ENCODE assay signal across 8 cellular contexts in the genomic region with DNA sequence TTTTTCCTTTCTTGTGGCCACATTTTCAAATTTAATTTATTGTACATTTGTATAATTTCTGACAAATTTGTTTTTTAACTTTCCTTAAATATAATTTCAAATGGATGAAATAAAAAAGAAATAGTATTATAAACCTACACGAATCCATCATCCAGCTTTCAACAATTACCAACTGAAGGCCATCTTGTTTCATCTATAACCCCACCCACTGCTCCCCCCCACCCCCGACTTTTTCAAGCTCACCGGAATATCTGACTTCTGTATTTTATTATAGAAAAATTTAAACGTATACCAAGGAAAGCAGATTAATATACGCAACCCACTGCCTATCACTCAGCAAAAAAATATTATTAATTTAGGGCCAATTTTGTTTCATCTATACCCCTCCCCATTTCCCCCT. TPM values are rescaled to one million over a fixed set of nuclear protein-coding genes. Genes with fewer than 3 reads are reported as not detected.
DNase-seq lines count a peak whose midpoint lies in the region; ATAC-seq and TF ChIP-seq lines count a peak whose summit lies in the region.

No MANE protein-coding gene starts in this region.

- peak overlapping the region; percentile 88 for H3K27ac Mint-ChIP-seq in T-helper 1 cell treated with Interleukin-12 subunit alpha and Interleukin-12 subunit beta and Interleukin-4 antibody, amounts not matched to agents 30 μg/mL and 1 μg/mL, for 36 hours
- peak overlapping the region; percentile 77 for H3K27ac Mint-ChIP-seq in stimulated activated naive B cell treated with anti-CD40 and anti-IgM and Interleukin-4, amounts not matched to agents 10 μg/mL and 1 μg/mL and 100 μg/mL, for 72 hours

- peaks cover 8% of the 10 kb centered on the region for H3K4me1 Mint-ChIP-seq in T-helper 1 cell treated with Interleukin-12 subunit alpha and Interleukin-12 subunit beta and Interleukin-4 antibody, amounts not matched to agents 30 μg/mL and 1 μg/mL, for 36 hours (ENCODE audit: low read depth)
- no peaks in the 10 kb centered on the region for H3K4me1 Mint-ChIP-seq in stimulated activated naive B cell treated with anti-CD40 and anti-IgM and Interleukin-4, amounts not matched to agents 10 μg/mL and 1 μg/mL and 100 μg/mL, for 72 hours

- no peaks in the 10 kb centered on the region for H3K9me3 Mint-ChIP-seq in T-helper 1 cell treated with Interleukin-12 subunit alpha and Interleukin-12 subunit beta and Interleukin-4 antibody, amounts not matched to agents 30 μg/mL and 1 μg/mL, for 36 hours
- no peaks in the 10 kb centered on the region for H3K9me3 Mint-ChIP-seq in stimulated activated naive B cell treated with anti-CD40 and anti-IgM and Interleukin-4, amounts not matched to agents 10 μg/mL and 1 μg/mL and 100 μg/mL, for 72 hours

- H3K36me3 ChIP-seq in RWPE2 (ENCODE audit: low read depth) = peaks cover 58% of the 10 kb centered on the region

- peaks cover 10% of the 10 kb centered on the region for H3K36me3 Mint-ChIP-seq in T-helper 1 cell treated with Interleukin-12 subunit alpha and Interleukin-12 subunit beta and Interleukin-4 antibody, amounts not matched to agents 30 μg/mL and 1 μg/mL, for 36 hours (ENCODE audit: low read depth)
- H3K36me3 Mint-ChIP-seq in stimulated activated naive B cell treated with anti-CD40 and anti-IgM and Interleukin-4, amounts not matched to agents 10 μg/mL and 1 μg/mL and 100 μg/mL, for 72 hours = peaks cover 4 to 5% of the 10 kb centered on the region in 2 donors

- H3K4me1 ChIP-seq in RWPE2 (ENCODE audit: insufficient read depth, poor library complexity, severe bottlenecking) = no peaks in the 10 kb centered on the region

- H3K27me3 Mint-ChIP-seq in T-helper 1 cell treated with Interleukin-12 subunit alpha and Interleukin-12 subunit beta and Interleukin-4 antibody, amounts not matched to agents 30 μg/mL and 1 μg/mL, for 36 hours (ENCODE audit: low read depth) = no peaks in the 10 kb centered on the region
- H3K27me3 Mint-ChIP-seq in stimulated activated naive B cell treated with anti-CD40 and anti-IgM and Interleukin-4, amounts not matched to agents 10 μg/mL and 1 μg/mL and 100 μg/mL, for 72 hours = peaks cover 0 to 4% of the 10 kb centered on the region in 2 donors

- peak overlapping the region; percentile 82 for H3K4me3 ChIP-seq in RWPE2 (ENCODE audit: severe bottlenecking)
- peak overlapping the region; percentile 69 for H3K4me3 ChIP-seq in fibroblast of the aortic adventitia (ENCODE audit: low read depth, low read length)

- H3K27ac ChIP-seq in RWPE2 (ENCODE audit: poor library complexity, severe bottlenecking) = peak overlapping the region; percentile 87

- DNase-seq in T-helper 1 cell (no peak), RWPE2 (ENCODE audit: low spot score) (no peak), fibroblast of the aortic adventitia (ENCODE audit: low read depth) (peak; percentile 24), retina (no peak)
- DNase-seq in stimulated activated naive B cell treated with anti-CD40 and anti-IgM and Interleukin-4, amounts not matched to agents 10 μg/mL and 1 μg/mL and 100 μg/mL, for 72 hours = no peak
- DNase-seq in stimulated activated naive CD4-positive, alpha-beta T cell (lab: John Stamatoyannopoulos, UW) = no peak

- TF ChIP-seq CTCF in RWPE2 (IDR thresholded peaks at IDR 0.05; ENCODE audit: poor library complexity, severe bottlenecking) = no peak
- no peak for TF ChIP-seq CTCF in fibroblast of the aortic adventitia (IDR thresholded peaks at IDR 0.05; ENCODE audit: insufficient read depth, low read length)

- no peak for ATAC-seq in RWPE2 (ENCODE audit: low read depth)
- ATAC-seq in stimulated activated naive B cell treated with anti-CD40 and anti-IgM and Interleukin-4, amounts not matched to agents 10 μg/mL and 1 μg/mL and 100 μg/mL, for 72 hours (replicated peaks) = no peak
- no peak for ATAC-seq in activated CD4-positive, CD25-positive, alpha-beta regulatory T cell treated with anti-CD3 and anti-CD28 coated beads, Interleukin-2, amount 50 U/mL, for 24 hours

- no peaks in the 10 kb centered on the region for H3K9me3 ChIP-seq in RWPE2 (ENCODE audit: severe bottlenecking)

- no peaks in the 10 kb centered on the region for H3K27me3 ChIP-seq in RWPE2 (ENCODE audit: insufficient read depth, poor library complexity, severe bottlenecking)

- H3K4me3 Mint-ChIP-seq in T-helper 1 cell treated with Interleukin-12 subunit alpha and Interleukin-12 subunit beta and Interleukin-4 antibody, amounts not matched to agents 30 μg/mL and 1 μg/mL, for 36 hours = peak overlapping the region; percentile 85
- H3K4me3 Mint-ChIP-seq in stimulated activated naive B cell treated with anti-CD40 and anti-IgM and Interleukin-4, amounts not matched to agents 10 μg/mL and 1 μg/mL and 100 μg/mL, for 72 hours = peak overlapping the region; percentile 75 to 76

RNA-seq across cellular contexts. Expression of a gene that starts 1.1 kb away (rescaled TPM):
- total RNA-seq in fibroblast of the aortic adventitia (ENCODE audit: low replicate concordance) = 641 and 741 TPM in 2 replicates

RNA-seq across cellular contexts. Expression of a gene that starts 25.3 kb away (rescaled TPM):
- not detected in 2 replicates for total RNA-seq in fibroblast of the aortic adventitia (ENCODE audit: low replicate concordance)

RNA-seq across cellular contexts. Expression of a gene that starts 56.6 kb away (rescaled TPM):
- 38.2 and 113 TPM in 2 replicates for total RNA-seq in fibroblast of the aortic adventitia (ENCODE audit: low replicate concordance)
